ENCODE assay signal across 9 cellular contexts in genomic region chr6:28206527-28207243, GRCh38. TPM values are rescaled to one million over a fixed set of nuclear protein-coding genes. Genes with fewer than 3 reads are reported as not detected.
A peak's percentile ranks its signal among the peaks of the same experiment; 100 is the strongest.
DNase-seq lines count a peak whose midpoint lies in the region; ATAC-seq and TF ChIP-seq lines count a peak whose summit lies in the region.
"Had no signal": no experiment of that assay in that cellular context is flagged by ENCODE, and none has a peak within 500 bp of the region (broad histone marks: within the 10 kb centered on the region; RNA-seq: fewer than 3 reads in every experiment).

No MANE protein-coding gene starts in this region.

- peaks cover 81% of the 10 kb centered on the region for H3K27me3 Mint-ChIP-seq in T-helper 2 cell treated with Interferon-gamma antibody and Interleukin-4, amounts not matched to agents 5 μg/mL and 100 μg/mL, for 36 hours (ENCODE audit: low read depth)
- peaks cover 97% of the 10 kb centered on the region for H3K27me3 Mint-ChIP-seq in WTC11 (ENCODE audit: low read depth)

- H3K27ac ChIP-seq in smooth muscle cell (ENCODE audit: low read depth), result no peak overlapping the region

- POLR2A ChIA-PET in WTC11 (lab: Charles Lee), result no interaction called here

- H3K27me3 ChIP-seq in iPS-15b (ENCODE audit: control insufficient read depth, insufficient read depth, low read length) (peaks cover 88% of the 10 kb centered on the region), smooth muscle cell (ENCODE audit: low read depth) (peaks cover 72% of the 10 kb centered on the region)

- H3K4me1 ChIP-seq in iPS-15b (ENCODE audit: control insufficient read depth, insufficient read depth, low read length), result peaks cover 2% of the 10 kb centered on the region
- H3K4me1 ChIP-seq in smooth muscle cell (ENCODE audit: low read depth), result peaks cover 12% of the 10 kb centered on the region

- H3K4me3 Mint-ChIP-seq in T-helper 2 cell treated with Interferon-gamma antibody and Interleukin-4, amounts not matched to agents 5 μg/mL and 100 μg/mL, for 36 hours, result peak overlapping the region; percentile 87
- H3K4me3 Mint-ChIP-seq in WTC11, result peak overlapping the region; percentile 92

- H3K9me3 ChIP-seq in iPS-15b (ENCODE audit: control insufficient read depth, insufficient read depth, low read length) (no peaks in the 10 kb centered on the region), smooth muscle cell (replicated peaks; ENCODE audit: low read depth) (peaks cover 3% of the 10 kb centered on the region)

- H3K27ac Mint-ChIP-seq in T-helper 2 cell treated with Interferon-gamma antibody and Interleukin-4, amounts not matched to agents 5 μg/mL and 100 μg/mL, for 36 hours, result no peak overlapping the region
- H3K27ac Mint-ChIP-seq in WTC11, result no peak overlapping the region
- H3K27ac Mint-ChIP-seq: stimulated activated naive CD8-positive, alpha-beta T cell treated with anti-CD3 and anti-CD28 coated beads, Interleukin-15, Interleukin-2, amounts not matched to agents 100 ng/mL and 50 ng/mL, for 24 hours had no signal

- peak overlapping the region; percentile 45 for H3K4me3 ChIP-seq in iPS-15b (ENCODE audit: low read depth, low read length)
- H3K4me3 ChIP-seq in smooth muscle cell, result peak overlapping the region; percentile 54

- H3K4me1 Mint-ChIP-seq in T-helper 2 cell treated with Interferon-gamma antibody and Interleukin-4, amounts not matched to agents 5 μg/mL and 100 μg/mL, for 36 hours (ENCODE audit: low read depth), result peaks cover 22% of the 10 kb centered on the region
- peaks cover 20% of the 10 kb centered on the region for H3K4me1 Mint-ChIP-seq in WTC11

- CTCF ChIA-PET in WTC11 (lab: Charles Lee), result interaction anchor here (1.4 to 1.6 kb wide), 2 partner anchors 149 to 177 kb away, joined by 5 to 7 read pairs; no protein-coding TSS in a partner anchor

- H3K9ac ChIP-seq in iPS-15b (ENCODE audit: low read depth, low read length) (no peak overlapping the region), smooth muscle cell (ENCODE audit: low read depth) (no peak overlapping the region)

- H3K36me3 ChIP-seq in iPS-15b (ENCODE audit: control insufficient read depth, insufficient read depth, low read length) (no peaks in the 10 kb centered on the region), smooth muscle cell (ENCODE audit: low read depth) (no peaks in the 10 kb centered on the region)

- H3F3A ChIP-seq in smooth muscle cell (ENCODE audit: low read depth), result no peaks in the 10 kb centered on the region

- no peaks in the 10 kb centered on the region for H4K20me1 ChIP-seq in smooth muscle cell (ENCODE audit: low read depth)

- H2AFZ ChIP-seq in smooth muscle cell (ENCODE audit: low read depth), result peak overlapping the region; percentile 89

- ATAC-seq in WTC11 (peak; percentile 40), GM21423 (IDR thresholded peaks at IDR 0.05; ENCODE audit: unreplicated experiment) (no peak)

- DNase-seq in T-helper 2 cell treated with Interferon-gamma antibody and Interleukin-4, amounts not matched to agents 5 μg/mL and 100 μg/mL, for 36 hours (ENCODE audit: low spot score), result no peak
- DNase-seq in T-helper 2 cell, result no peak
- DNase-seq in WTC11 (ENCODE audit: low spot score), result no peak
- no peak for DNase-seq in smooth muscle cell (lab: John Stamatoyannopoulos, UW; ENCODE audit: unreplicated experiment)
- no peak for DNase-seq in C1 segment of cervical spinal cord (lab: John Stamatoyannopoulos, UW)
- DNase-seq in NCI-H2081 (lab: John Stamatoyannopoulos, UW), result no peak

- H3K36me3 Mint-ChIP-seq in T-helper 2 cell treated with Interferon-gamma antibody and Interleukin-4, amounts not matched to agents 5 μg/mL and 100 μg/mL, for 36 hours (ENCODE audit: low read depth), result no peaks in the 10 kb centered on the region
- H3K36me3 Mint-ChIP-seq in WTC11, result no peaks in the 10 kb centered on the region

- no peak for TF ChIP-seq CTCF in WTC11 (IDR thresholded peaks at IDR 0.05)
- no peak for TF ChIP-seq CTCF in smooth muscle cell (IDR thresholded peaks at IDR 0.05; ENCODE audit: borderline replicate concordance, insufficient read depth, poor library complexity, severe bottlenecking)

- WGBS in smooth muscle cell (ENCODE audit: low lambda C conversion rate), result 24% methylated on average over 10 of the region's 10 CpGs

- H3K9me3 Mint-ChIP-seq in T-helper 2 cell treated with Interferon-gamma antibody and Interleukin-4, amounts not matched to agents 5 μg/mL and 100 μg/mL, for 36 hours, result peaks cover 8% of the 10 kb centered on the region
- H3K9me3 Mint-ChIP-seq in WTC11, result no peaks in the 10 kb centered on the region

- H3K79me2 ChIP-seq in smooth muscle cell (ENCODE audit: low read depth), result no peaks in the 10 kb centered on the region

- H3K4me2 ChIP-seq in smooth muscle cell, result peak overlapping the region; percentile 94

TF ChIP-seq in WTC11, 78 proteins besides CTCF, POLR2A, EP300 and RAD21:
- TF ChIP-seq HMGXB4 (CRISPR knock-in tag; IDR thresholded peaks at IDR 0.05) (no peak), CDX4 (CRISPR knock-in tag; IDR thresholded peaks at IDR 0.05; ENCODE audit: borderline replicate concordance) (no peak), ZNF396 (CRISPR knock-in tag; IDR thresholded peaks at IDR 0.05; ENCODE audit: borderline replicate concordance) (no peak), SOX15 (CRISPR knock-in tag; IDR thresholded peaks at IDR 0.05) (no peak), CREB1 (CRISPR knock-in tag; IDR thresholded peaks at IDR 0.05) (no peak), E2F4 (CRISPR knock-in tag; IDR thresholded peaks at IDR 0.05; ENCODE audit: borderline replicate concordance, low read depth) (no peak), ZNF263 (CRISPR knock-in tag; IDR thresholded peaks at IDR 0.05; ENCODE audit: low read depth) (no peak)

RNA-seq across cellular contexts. Expression of gene ZSCAN9, which starts 18.4 kb away (rescaled TPM):
- 13.0 to 15.1 TPM (median 14.5 TPM) in 3 replicates for total RNA-seq in WTC11 (2021)
- 18.3 and 18.4 TPM in 2 replicates for total RNA-seq in smooth muscle cell
- polyA plus RNA-seq in smooth muscle cell, result 7.3 and 12.4 TPM in 2 replicates

RNA-seq across cellular contexts. Expression of gene ZKSCAN4, which starts 45.4 kb away (rescaled TPM):
- total RNA-seq in WTC11 (2021) (6.4 to 7.3 TPM (median 7.0 TPM) in 3 replicates), smooth muscle cell (4.5 and 5.1 TPM in 2 replicates)
- 5.2 TPM in 2 replicates for polyA plus RNA-seq in smooth muscle cell

RNA-seq across cellular contexts. Expression of gene NKAPL, which starts 52.4 kb away (rescaled TPM):
- 0.26 to 0.46 TPM (median 0.41 TPM) in 3 replicates for total RNA-seq in WTC11 (2021)
- not detected in 2 replicates for total RNA-seq in smooth muscle cell
- 0.18 and 0.28 TPM in 2 replicates for polyA plus RNA-seq in smooth muscle cell
